ENCODE assay signal across 17 cellular contexts in genomic region chr2:96591054-96591453, GRCh38. TPM values are rescaled to one million over a fixed set of nuclear protein-coding genes. Genes with fewer than 3 reads are reported as not detected.
DNase-seq lines count a peak whose midpoint lies in the region; ATAC-seq, FAIRE-seq and TF ChIP-seq lines count a peak whose summit lies in the region.
"Had no signal": no experiment of that assay in that cellular context is flagged by ENCODE, and none has a peak within 500 bp of the region (broad histone marks: within the 10 kb centered on the region; RNA-seq: fewer than 3 reads in every experiment).

No MANE protein-coding gene starts in this region.

- ATAC-seq in Right ventricle myocardium superior (ENCODE audit: poor library complexity) (peak; percentile 38), K562 (no peak), mucosa of descending colon (peak; percentile 48), HG02571 (IDR thresholded peaks at IDR 0.05; ENCODE audit: unreplicated experiment) (no peak)

- no peak overlapping the region for H3K9ac ChIP-seq in K562 (ENCODE audit: insufficient read depth in 1 of 2, low read depth in 2 of 2, low read length in 2 of 2)

- in situ Hi-C loops in K562 (cut with MboI) = no loop called here

- no peaks in the 10 kb centered on the region for H3K79me2 ChIP-seq in K562 (ENCODE audit: control insufficient read depth, insufficient read depth, low read length)

- no peak overlapping the region for H3K4me2 ChIP-seq in K562 (ENCODE audit: insufficient read depth, low read length)

- peaks cover 37% of the 10 kb centered on the region for H3K36me3 ChIP-seq in right atrium auricular region
- H3K36me3 ChIP-seq in CD8-positive, alpha-beta memory T cell (ENCODE audit: insufficient read depth, low read length) = peaks cover 7% of the 10 kb centered on the region
- H3K36me3 ChIP-seq in K562 (ENCODE audit: control insufficient read depth, insufficient read depth, low read length) = peaks cover 51% of the 10 kb centered on the region
- H3K36me3 ChIP-seq in mucosa of descending colon (ENCODE audit: low read depth) = peaks cover 10% of the 10 kb centered on the region

- H3K9me3 Mint-ChIP-seq in CD8-positive, alpha-beta memory T cell = no peaks in the 10 kb centered on the region
- no peaks in the 10 kb centered on the region for H3K9me3 Mint-ChIP-seq in glutamatergic neuron (ENCODE audit: unreplicated experiment)

- H3K27me3 Mint-ChIP-seq in CD8-positive, alpha-beta memory T cell = no peaks in the 10 kb centered on the region
- no peaks in the 10 kb centered on the region for H3K27me3 Mint-ChIP-seq in glutamatergic neuron (ENCODE audit: unreplicated experiment)

- FAIRE-seq in K562 (lab: Jason Lieb, UNC) = no peak
- FAIRE-seq: RCC 7860 had no signal

- DNase-seq in Right ventricle myocardium superior = no peak
- DNase-seq in right atrium auricular region (ENCODE audit: low spot score) = no peak
- DNase-seq in CD8-positive, alpha-beta memory T cell = no peak
- no peak for DNase-seq in K562 (ENCODE audit: extremely low read depth in 1 of 4, low spot score in 3 of 4)
- no peak for DNase-seq in mucosa of descending colon
- no peak for DNase-seq in glutamatergic neuron
- DNase-seq: EL, H7, NCI-H187 treated with DMSO at 0.1 percent for 48 hours, NCI-H2171, NCI-H446, NCI-H69, SHP77 treated with DMSO at 0.1 percent for 48 hours had no signal

- intact Hi-C loops in Right ventricle myocardium superior (cut with DNase I) (no loop called here), K562 (cut with micrococcal nuclease) (no loop called here), mucosa of descending colon (cut with DNase I, micrococcal nuclease) (no loop called here)

- WGBS in K562 (ENCODE audit: insufficient coverage, low coverage, missing lambda C conversion rate) = 82% methylated on average over 2 of the region's 2 CpGs

- no peaks in the 10 kb centered on the region for H3K9me1 ChIP-seq in K562 (ENCODE audit: control insufficient read depth, insufficient read depth, low read length)

- no peak overlapping the region for H3K27ac ChIP-seq in right atrium auricular region
- H3K27ac ChIP-seq in CD8-positive, alpha-beta memory T cell (ENCODE audit: low read depth, low read length) = no peak overlapping the region
- no peak overlapping the region for H3K27ac ChIP-seq in K562 (ENCODE audit: extremely low read depth, low read depth, low read length)
- H3K27ac ChIP-seq: C4-2B, HL-60 had no signal

- H3K4me3 ChIP-seq in right atrium auricular region (no peak overlapping the region), K562 (no peak overlapping the region), mucosa of descending colon (no peak overlapping the region)
- no peak overlapping the region for H3K4me3 ChIP-seq in CD8-positive, alpha-beta memory T cell (ENCODE audit: low read length)

- POLR2A ChIA-PET in CD8-positive, alpha-beta memory T cell (lab: Charles Lee) = no interaction called here
- POLR2A ChIA-PET in K562 (lab: Yijun Ruan, JAX) = interaction anchor here (1.0 kb wide), 1 partner anchor 9 kb away, joined by 4 read pairs; no protein-coding TSS in a partner anchor

- H3K4me1 ChIP-seq in right atrium auricular region (no peaks in the 10 kb centered on the region), K562 (replicated peaks in 1 of 2; ENCODE audit: control insufficient read depth in 2 of 2, insufficient read depth in 2 of 2, low read length in 2 of 2) (no peaks in the 10 kb centered on the region; a peak in 2 of 5 replicates), mucosa of descending colon (ENCODE audit: low read depth) (no peaks in the 10 kb centered on the region)
- H3K4me1 ChIP-seq in CD8-positive, alpha-beta memory T cell (ENCODE audit: insufficient read depth, low read length) = peaks cover 27% of the 10 kb centered on the region

- H3K4me3 Mint-ChIP-seq in CD8-positive, alpha-beta memory T cell = no peak overlapping the region
- H3K4me3 Mint-ChIP-seq in glutamatergic neuron (ENCODE audit: unreplicated experiment) = no peak overlapping the region

- no peak overlapping the region for H2AFZ ChIP-seq in K562 (ENCODE audit: low read depth, low read length)

- H4K20me1 ChIP-seq in K562 (replicated peaks; ENCODE audit: control insufficient read depth, insufficient read depth, low read length) = no peaks in the 10 kb centered on the region

- no TSS peak for BruUV-seq in K562 (replicated peaks; lab: Mats Ljungman, UMichigan)

- H3K36me3 Mint-ChIP-seq in CD8-positive, alpha-beta memory T cell = peaks cover 11 to 56% (median 14%) of the 10 kb centered on the region in 3 donors
- no peaks in the 10 kb centered on the region for H3K36me3 Mint-ChIP-seq in glutamatergic neuron (ENCODE audit: unreplicated experiment)

- TF ChIP-seq RAD21 in K562 (CRISPR knock-in tag; conservative IDR thresholded peaks at IDR 0.05 in 1 of 2, IDR thresholded peaks at IDR 0.05 in 1 of 2) = no peak

- TF ChIP-seq EP300 in K562 (IDR thresholded peaks at IDR 0.05; ENCODE audit: low read length) = no peak

- H3K27me3 ChIP-seq in right atrium auricular region = no peaks in the 10 kb centered on the region
- H3K27me3 ChIP-seq in CD8-positive, alpha-beta memory T cell (ENCODE audit: insufficient read depth, low read length, poor library complexity, severe bottlenecking) = no peaks in the 10 kb centered on the region
- no peaks in the 10 kb centered on the region for H3K27me3 ChIP-seq in K562 (ENCODE audit: control insufficient read depth in 2 of 2, insufficient read depth in 2 of 2, low read length in 2 of 2)

- peaks cover 44 to 73% (median 60%) of the 10 kb centered on the region in 3 donors for H3K4me1 Mint-ChIP-seq in CD8-positive, alpha-beta memory T cell
- H3K4me1 Mint-ChIP-seq in glutamatergic neuron (ENCODE audit: low read depth, unreplicated experiment) = no peaks in the 10 kb centered on the region

- CTCF ChIA-PET in CD8-positive, alpha-beta memory T cell (lab: Charles Lee) = interaction anchor here (1.1 kb wide), 1 partner anchor 17 kb away, joined by 3 read pairs; no protein-coding TSS in a partner anchor
- CTCF ChIA-PET in K562 (lab: Yijun Ruan, JAX; ENCODE audit: low intra/inter-chr PET ratio) = no interaction called here

- TF ChIP-seq POLR2A in K562 (conservative IDR thresholded peaks at IDR 0.05) = no peak

- H3K9me3 ChIP-seq in right atrium auricular region = no peaks in the 10 kb centered on the region
- H3K9me3 ChIP-seq in CD8-positive, alpha-beta memory T cell (ENCODE audit: low read length) = no peaks in the 10 kb centered on the region
- no peaks in the 10 kb centered on the region for H3K9me3 ChIP-seq in K562 (replicated peaks; ENCODE audit: control insufficient read depth, insufficient read depth, low read depth, low read length)
- no peaks in the 10 kb centered on the region for H3K9me3 ChIP-seq in mucosa of descending colon

- TF ChIP-seq CTCF in right atrium auricular region (IDR thresholded peaks at IDR 0.05) = no peak
- TF ChIP-seq CTCF in K562 (IDR thresholded peaks at IDR 0.05 in 2 of 3, conservative IDR thresholded peaks at IDR 0.05 in 1 of 3; ENCODE audit: insufficient read depth in 2 of 3, low read depth in 1 of 3, low read length in 3 of 3) = no peak
- no peak for TF ChIP-seq CTCF in mucosa of descending colon (IDR thresholded peaks at IDR 0.05)
- no peak for TF ChIP-seq CTCF in glutamatergic neuron (IDR thresholded peaks at IDR 0.05; ENCODE audit: partially characterized antibody, unreplicated experiment)

- peak overlapping the region in 5 of 8 donors; percentile 5 to 66 (median 34) for H3K27ac Mint-ChIP-seq in CD8-positive, alpha-beta memory T cell
- H3K27ac Mint-ChIP-seq in glutamatergic neuron (ENCODE audit: unreplicated experiment) = no peak overlapping the region

RNA-seq across cellular contexts. Expression of gene KANSL3, which starts 47.1 kb away (rescaled TPM):
- 31.8 TPM for total RNA-seq in Right ventricle myocardium superior
- total RNA-seq in right atrium auricular region = 10 to 100 TPM; 27.3 to 29.4 TPM
- 10 to 100 TPM; 42.2 to 46.6 TPM for total RNA-seq in CD8-positive, alpha-beta memory T cell
- 18.3 TPM for polyA plus RNA-seq in CD8-positive, alpha-beta memory T cell
- total RNA-seq in K562 (2011; cell fraction: chromatin; rRNA removed; ENCODE audit: low replicate concordance) = 185 and 224 TPM in 2 replicates
- total RNA-seq in K562 (2011; cell fraction: nucleolus; rRNA removed) = 117 and 128 TPM in 2 replicates
- total RNA-seq in K562 (2011; cell fraction: nucleoplasm; rRNA removed) = 131 and 167 TPM in 2 replicates
- total RNA-seq in K562 (2014; rRNA removed) = 32.8 and 34.4 TPM in 2 replicates
- total RNA-seq in K562 (2014; rRNA removed; fragmentation: Illumina TruSeq; extraction: Trizol) = 25.5 and 29.1 TPM in 2 replicates
- 30.0 and 31.1 TPM in 2 replicates for total RNA-seq in K562 (2015; rRNA removed; fragmentation: Illumina TruSeq; extraction: Trizol)
- total RNA-seq in K562 (2021) = 43.7 and 46.2 TPM in 2 replicates
- polyA plus RNA-seq in K562 (2011; rRNA removed) = 27.1 and 35.5 TPM in 2 replicates
- 28.7 and 29.0 TPM in 2 replicates for polyA plus RNA-seq in K562 (2011; cell fraction: cytosol; rRNA removed)
- 80.3 and 95.3 TPM in 2 replicates for polyA plus RNA-seq in K562 (2011; cell fraction: nucleus; rRNA removed)
- 35.6 and 36.3 TPM in 2 replicates for polyA plus RNA-seq in K562 (2012)
- polyA plus RNA-seq in K562 (2014; fragmentation: Illumina TruSeq; extraction: Trizol) = 33.8 and 36.5 TPM in 2 replicates
- 10 to 100 TPM; 11.3 to 20.1 TPM for polyA plus RNA-seq in K562 (2014; fragmentation: Nextera tagmentation; extraction: Ambion mirVana)
- 27.9 and 31.3 TPM in 2 replicates for polyA plus RNA-seq in K562 (2014; rRNA removed)
- polyA minus RNA-seq in K562 (2011; rRNA and poly(A)+ RNA removed) = 62.4 and 65.0 TPM in 2 replicates
- 25.7 and 31.9 TPM in 2 replicates for polyA minus RNA-seq in K562 (2011; cell fraction: cytosol; rRNA and poly(A)+ RNA removed)
- 55.6 and 71.6 TPM in 2 replicates for polyA minus RNA-seq in K562 (2011; cell fraction: nucleus; rRNA and poly(A)+ RNA removed)
- 10 to 100 TPM; 36.1 to 64.7 (median 49.2) TPM for total RNA-seq in mucosa of descending colon
- 32.5 TPM for total RNA-seq in glutamatergic neuron (ENCODE audit: unreplicated experiment)

RNA-seq across cellular contexts. Expression of gene FER1L5, which starts 51.5 kb away (rescaled TPM):
- total RNA-seq in Right ventricle myocardium superior (not detected), right atrium auricular region (not detected), K562 (2014; rRNA removed) (not detected in 2 replicates), K562 (2014; rRNA removed; fragmentation: Illumina TruSeq; extraction: Trizol) (not detected in 2 replicates), K562 (2015; rRNA removed; fragmentation: Illumina TruSeq; extraction: Trizol) (not detected in 2 replicates), K562 (2021) (not detected in 2 replicates), mucosa of descending colon (under 1 TPM in 1 of 3 donors, not detected in 2; 0.09 TPM), glutamatergic neuron (ENCODE audit: unreplicated experiment) (0.51 TPM)
- total RNA-seq in CD8-positive, alpha-beta memory T cell = not detected
- polyA plus RNA-seq in CD8-positive, alpha-beta memory T cell = not detected
- 0.19 TPM in 1 of 2 replicates, not detected in the other for total RNA-seq in K562 (2011; cell fraction: chromatin; rRNA removed; ENCODE audit: low replicate concordance)
- not detected in 2 replicates for total RNA-seq in K562 (2011; cell fraction: nucleolus; rRNA removed)
- total RNA-seq in K562 (2011; cell fraction: nucleoplasm; rRNA removed) = not detected in 2 replicates
- polyA plus RNA-seq in K562 (2011; rRNA removed) (0.01 TPM in 1 of 2 replicates, not detected in the other), K562 (2014; fragmentation: Illumina TruSeq; extraction: Trizol) (not detected in 2 replicates), K562 (2014; fragmentation: Nextera tagmentation; extraction: Ambion mirVana) (under 1 TPM; 0.01 TPM), K562 (2014; rRNA removed) (not detected in 2 replicates)
- polyA plus RNA-seq in K562 (2011; cell fraction: cytosol; rRNA removed) = not detected in 2 replicates
- not detected in 2 replicates for polyA plus RNA-seq in K562 (2011; cell fraction: nucleus; rRNA removed)
- not detected in 2 replicates for polyA plus RNA-seq in K562 (2012)
- polyA minus RNA-seq in K562 (2011; rRNA and poly(A)+ RNA removed) = 0.03 TPM in 1 of 2 replicates, not detected in the other
- not detected in 2 replicates for polyA minus RNA-seq in K562 (2011; cell fraction: cytosol; rRNA and poly(A)+ RNA removed)
- polyA minus RNA-seq in K562 (2011; cell fraction: nucleus; rRNA and poly(A)+ RNA removed) = not detected in 2 replicates

RNA-seq across cellular contexts. Expression of gene ARID5A, which starts 54.5 kb away (rescaled TPM):
- total RNA-seq in Right ventricle myocardium superior (9.4 TPM), right atrium auricular region (10 to 100 TPM; 17.1 to 52.6 TPM), K562 (2014; rRNA removed) (6.5 and 7.1 TPM in 2 replicates), K562 (2014; rRNA removed; fragmentation: Illumina TruSeq; extraction: Trizol) (0.83 and 1.9 TPM in 2 replicates), K562 (2015; rRNA removed; fragmentation: Illumina TruSeq; extraction: Trizol) (4.1 and 5.1 TPM in 2 replicates), K562 (2021) (11.0 and 12.4 TPM in 2 replicates), mucosa of descending colon (10 to 100 TPM in 2 of 3 donors, 1 to 10 TPM in 1; 4.8 to 17.6 (median 10.3) TPM), glutamatergic neuron (ENCODE audit: unreplicated experiment) (3.5 TPM)
- 100 to 1,000 TPM; 146 to 147 TPM for total RNA-seq in CD8-positive, alpha-beta memory T cell
- polyA plus RNA-seq in CD8-positive, alpha-beta memory T cell = 84.0 TPM
- 4.9 and 10.9 TPM in 2 replicates for total RNA-seq in K562 (2011; cell fraction: chromatin; rRNA removed; ENCODE audit: low replicate concordance)
- 7.4 and 9.2 TPM in 2 replicates for total RNA-seq in K562 (2011; cell fraction: nucleolus; rRNA removed)
- 4.5 TPM in 2 replicates for total RNA-seq in K562 (2011; cell fraction: nucleoplasm; rRNA removed)
- polyA plus RNA-seq in K562 (2011; rRNA removed) (3.0 and 4.5 TPM in 2 replicates), K562 (2014; fragmentation: Illumina TruSeq; extraction: Trizol) (3.0 and 6.8 TPM in 2 replicates), K562 (2014; fragmentation: Nextera tagmentation; extraction: Ambion mirVana) (under 1 TPM; 0.14 to 0.17 TPM), K562 (2014; rRNA removed) (8.4 and 12.5 TPM in 2 replicates)
- 3.0 and 9.9 TPM in 2 replicates for polyA plus RNA-seq in K562 (2011; cell fraction: cytosol; rRNA removed)
- polyA plus RNA-seq in K562 (2011; cell fraction: nucleus; rRNA removed) = 8.8 and 17.2 TPM in 2 replicates
- polyA plus RNA-seq in K562 (2012) = 6.1 and 12.4 TPM in 2 replicates
- polyA minus RNA-seq in K562 (2011; rRNA and poly(A)+ RNA removed) = 0.93 and 1.1 TPM in 2 replicates
- 2.8 and 6.6 TPM in 2 replicates for polyA minus RNA-seq in K562 (2011; cell fraction: cytosol; rRNA and poly(A)+ RNA removed)
- 3.9 and 5.2 TPM in 2 replicates for polyA minus RNA-seq in K562 (2011; cell fraction: nucleus; rRNA and poly(A)+ RNA removed)

Comparison
In these comparisons a context has a peak if more than half of its experiments do, and no peak if none do; other contexts are left out.
1. ATAC-seq: peak in Right ventricle myocardium superior (single experiment) and mucosa of descending colon (single experiment); none in K562 (single experiment) and HG02571 (single experiment).